25 cellular contexts compared by ENCODE assay signal in genomic region chr11:34080609-34081008, GRCh38.
"Had no signal": no experiment of that assay in that cellular context is flagged by ENCODE, and none has a peak within 500 bp of the region (broad histone marks: within the 10 kb centered on the region; RNA-seq: fewer than 3 reads in every experiment).

No MANE protein-coding gene starts in this region.

- H3K4me3 Mint-ChIP-seq: activated naive CD4-positive, alpha-beta T cell treated with anti-CD3 and anti-CD28 coated beads, Interleukin-2, amount 50 U/mL, for 24 hours; naive thymus-derived CD4-positive, alpha-beta T cell; stimulated activated effector memory CD8-positive, alpha-beta T cell treated with anti-CD3 and anti-CD28 coated beads, Interleukin-12 subunit alpha, Interleukin-12 subunit beta, amount 100 ng/mL, for 72 hours; T-helper 1 cell treated with Interleukin-12 subunit alpha and Interleukin-12 subunit beta and Interleukin-4 antibody, amounts not matched to agents 30 μg/mL and 1 μg/mL, for 36 hours had no signal

- H3K27me3 ChIP-seq: adrenal gland, body of pancreas, gastrocnemius medialis, pancreas, sigmoid colon, suprapubic skin, tibial artery had no signal

- H3K4me3 ChIP-seq: adrenal gland, body of pancreas, gastrocnemius medialis, pancreas, psoas muscle, sigmoid colon, suprapubic skin, tibial artery had no signal

- ATAC-seq: body of pancreas; gastrocnemius medialis; left cardiac atrium; naive thymus-derived CD4-positive, alpha-beta T cell; pancreas; psoas muscle; stimulated activated effector memory CD8-positive, alpha-beta T cell treated with anti-CD3 and anti-CD28 coated beads, Interleukin-12 subunit alpha, Interleukin-12 subunit beta, amount 100 ng/mL, for 72 hours had no signal

- DNase-seq: activated CD8-positive, alpha-beta memory T cell treated with anti-CD3 and anti-CD28 coated beads for 24 hours; activated T-cell treated with anti-CD3 and anti-CD28 coated beads, Interleukin-2, amount 50 U/mL, for 1 hour; adrenal gland; aorta; body of pancreas; effector CD8-positive, alpha-beta T cell; gastrocnemius medialis; hippocampal formation; left cardiac atrium; midbrain; naive thymus-derived CD4-positive, alpha-beta T cell; pancreas; psoas muscle; sigmoid colon; SK-N-SH; small intestine; stimulated activated CD4-positive, alpha-beta T cell treated with anti-CD3 and anti-CD28 coated beads, Interleukin-4, amount 100 ng/mL, for 24 hours; SW 1271; T1000; tibial artery had no signal

- H3K27ac ChIP-seq: adrenal gland, body of pancreas, gastrocnemius medialis, pancreas, psoas muscle, sigmoid colon, suprapubic skin, tibial artery had no signal

- H3K27ac Mint-ChIP-seq: activated naive CD4-positive, alpha-beta T cell treated with anti-CD3 and anti-CD28 coated beads, Interleukin-2, amount 50 U/mL, for 24 hours; activated T-helper 2 cell treated with anti-CD3 and anti-CD28 coated beads, Interferon-gamma antibody, Interleukin-2, Interleukin-4, amounts not matched to agents 10 μg/mL and 5 μg/mL and 100 μg/mL, durations not matched to agents 14 hours and 24 hours and 36 hours; stimulated activated effector memory CD8-positive, alpha-beta T cell treated with anti-CD3 and anti-CD28 coated beads, Interleukin-12 subunit alpha, Interleukin-12 subunit beta, amount 100 ng/mL, for 72 hours; T-helper 1 cell treated with Interleukin-12 subunit alpha and Interleukin-12 subunit beta and Interleukin-4 antibody, amounts not matched to agents 30 μg/mL and 1 μg/mL, for 36 hours had no signal

- H3K9me3 ChIP-seq: adrenal gland, body of pancreas, gastrocnemius medialis, pancreas, psoas muscle, sigmoid colon, SK-N-SH, suprapubic skin, tibial artery had no signal

- H3K27me3 Mint-ChIP-seq: activated naive CD4-positive, alpha-beta T cell treated with anti-CD3 and anti-CD28 coated beads, Interleukin-2, amount 50 U/mL, for 24 hours; naive thymus-derived CD4-positive, alpha-beta T cell had no signal

- H3K9me3 Mint-ChIP-seq: activated naive CD4-positive, alpha-beta T cell treated with anti-CD3 and anti-CD28 coated beads, Interleukin-2, amount 50 U/mL, for 24 hours; activated T-helper 2 cell treated with anti-CD3 and anti-CD28 coated beads, Interferon-gamma antibody, Interleukin-2, Interleukin-4, amounts not matched to agents 10 μg/mL and 5 μg/mL and 100 μg/mL, durations not matched to agents 14 hours and 24 hours and 36 hours; naive thymus-derived CD4-positive, alpha-beta T cell; stimulated activated effector memory CD8-positive, alpha-beta T cell treated with anti-CD3 and anti-CD28 coated beads, Interleukin-12 subunit alpha, Interleukin-12 subunit beta, amount 100 ng/mL, for 72 hours; T-helper 1 cell treated with Interleukin-12 subunit alpha and Interleukin-12 subunit beta and Interleukin-4 antibody, amounts not matched to agents 30 μg/mL and 1 μg/mL, for 36 hours had no signal

- H3K4me1 ChIP-seq: body of pancreas, pancreas, psoas muscle, sigmoid colon, tibial artery had no signal
